12 cellular contexts compared by ENCODE assay signal in genomic region chr12:93425736-93426363, GRCh38. TPM values are rescaled to one million over a fixed set of nuclear protein-coding genes. Genes with fewer than 3 reads are reported as not detected.
A peak's percentile ranks its signal among the peaks of the same experiment; 100 is the strongest.
DNase-seq lines count a peak whose midpoint lies in the region; ATAC-seq, FAIRE-seq and TF ChIP-seq lines count a peak whose summit lies in the region.
"Had no signal": no experiment of that assay in that cellular context is flagged by ENCODE, and none has a peak within 500 bp of the region (broad histone marks: within the 10 kb centered on the region; RNA-seq: fewer than 3 reads in every experiment).

No MANE protein-coding gene starts in this region.

- peaks cover 0 to 2% (median 0%) of the 10 kb centered on the region in 3 donors for H3K27me3 Mint-ChIP-seq in immature natural killer cell (ENCODE audit: low read depth in 3 of 3)

- DNase-seq in HepG2 (ENCODE audit: low spot score), result no peak
- no peak for DNase-seq in right lobe of liver
- no peak for DNase-seq in SK-N-MC (ENCODE audit: low read depth, low spot score)
- DNase-seq in immature natural killer cell, result no peak
- no peak for DNase-seq in suprapubic skin (ENCODE audit: low spot score in 2 of 2)
- DNase-seq in superior temporal gyrus (ENCODE audit: extremely low spot score), result no peak
- DNase-seq in T-helper 9 cell, result no peak
- DNase-seq: amygdala, C1 segment of cervical spinal cord, GF-D8, SIG-M5 had no signal

- H3K27me3 ChIP-seq in HepG2 (ENCODE audit: control insufficient read depth in 1 of 2, insufficient read depth in 2 of 2, low read length in 2 of 2), result no peaks in the 10 kb centered on the region
- no peaks in the 10 kb centered on the region for H3K27me3 ChIP-seq in right lobe of liver
- H3K27me3 ChIP-seq in suprapubic skin, result no peaks in the 10 kb centered on the region

- CTCF ChIA-PET in HepG2 (lab: Yijun Ruan, JAX; ENCODE audit: low intra/inter-chr PET ratio, low total read pairs), result no interaction called here

- intact Hi-C loops in HepG2 (cut with micrococcal nuclease; ENCODE audit: unreplicated experiment), result no loop called here
- intact Hi-C loops in right lobe of liver (cut with DNase I), result no loop called here

- H3K36me3 ChIP-seq in HepG2 (replicated peaks in 1 of 2; ENCODE audit: control insufficient read depth in 1 of 2, insufficient read depth in 2 of 2, low read length in 2 of 2) (no peaks in the 10 kb centered on the region), right lobe of liver (no peaks in the 10 kb centered on the region), SK-N-MC (ENCODE audit: insufficient read depth, low read length) (peaks cover 5% of the 10 kb centered on the region; the same call in 1 of the 2 replicates), suprapubic skin (no peaks in the 10 kb centered on the region)

- BruUV-seq in HepG2 (replicated peaks; lab: Mats Ljungman, UMichigan), result no TSS peak

- H3K27ac Mint-ChIP-seq in immature natural killer cell, result peak overlapping the region in 4 of 6 donors; percentile 6 to 69 (median 52)

- no peak overlapping the region for H2AFZ ChIP-seq in HepG2 (ENCODE audit: low read length)

- no peak for TF ChIP-seq RAD21 in HepG2 (CRISPR knock-in tag; IDR thresholded peaks at IDR 0.05)

- H3K4me3 Mint-ChIP-seq in immature natural killer cell, result peak overlapping the region in 2 of 5 donors; percentile 7 to 24

- H3K4me2 ChIP-seq in HepG2 (ENCODE audit: low read depth, low read length), result no peak overlapping the region

- 93% methylated on average over 8 of the region's 8 CpGs for WGBS in HepG2 (ENCODE audit: low lambda C conversion rate)
- WGBS in right lobe of liver (ENCODE audit: insufficient coverage, low coverage, low lambda C conversion rate, missing lambda C conversion rate), result 58% methylated on average over 8 of the region's 8 CpGs
- 51% methylated on average over 8 of the region's 8 CpGs for WGBS in suprapubic skin

- no peak for TF ChIP-seq CTCF in HepG2 (CRISPR knock-in tag; IDR thresholded peaks at IDR 0.05)
- TF ChIP-seq CTCF in right lobe of liver (IDR thresholded peaks at IDR 0.05), result no peak
- TF ChIP-seq CTCF in suprapubic skin (IDR thresholded peaks at IDR 0.05), result no peak

- in situ Hi-C loops in HepG2 (cut with HindIII; ENCODE audit: extremely low pct_ligation_motif_present, low pct_unique_long_range_greater_than_20kb), result no loop called here

- H3K79me2 ChIP-seq in HepG2 (ENCODE audit: insufficient read depth, low read length), result peaks cover 95% of the 10 kb centered on the region

- H4K20me1 ChIP-seq in HepG2 (ENCODE audit: insufficient read depth, low read length), result peaks cover 86% of the 10 kb centered on the region

- FAIRE-seq in HepG2 (lab: Jason Lieb, UNC), result no peak

- H3K36me3 Mint-ChIP-seq in immature natural killer cell, result no peaks in the 10 kb centered on the region

- H3K9ac ChIP-seq in HepG2 (ENCODE audit: insufficient read depth, low read depth, low read length) (no peak overlapping the region), SK-N-MC (ENCODE audit: insufficient read length) (peak overlapping the region; percentile 9)

- H3K9me3 Mint-ChIP-seq in immature natural killer cell, result no peaks in the 10 kb centered on the region

- ATAC-seq in HepG2, result no peak
- ATAC-seq in right lobe of liver, result no peak
- no peak for ATAC-seq in GM19328 (IDR thresholded peaks at IDR 0.05; ENCODE audit: unreplicated experiment)

- TF ChIP-seq EP300 in HepG2 (IDR thresholded peaks at IDR 0.05; ENCODE audit: low read depth in 2 of 2, low read length in 2 of 2) (no peak), HepG2 (CRISPR knock-in tag; IDR thresholded peaks at IDR 0.05; ENCODE audit: borderline replicate concordance) (no peak), suprapubic skin (IDR thresholded peaks at IDR 0.05) (no peak)

- no peaks in the 10 kb centered on the region for H3K9me3 ChIP-seq in HepG2 (ENCODE audit: low read length)
- no peaks in the 10 kb centered on the region for H3K9me3 ChIP-seq in right lobe of liver
- no peaks in the 10 kb centered on the region for H3K9me3 ChIP-seq in SK-N-MC (ENCODE audit: low read depth, low read length)
- no peaks in the 10 kb centered on the region for H3K9me3 ChIP-seq in suprapubic skin

- H3K4me1 Mint-ChIP-seq in immature natural killer cell, result peaks cover 77 to 93% of the 10 kb centered on the region in 2 donors

- no peak for TF ChIP-seq POLR2A in HepG2 (IDR thresholded peaks at IDR 0.05; ENCODE audit: insufficient read depth in 1 of 2, low read depth in 2 of 2, low read length in 2 of 2)
- no peak for TF ChIP-seq POLR2A in right lobe of liver (IDR thresholded peaks at IDR 0.05)
- TF ChIP-seq POLR2A in suprapubic skin (IDR thresholded peaks at IDR 0.05), result no peak

- POLR2A ChIA-PET in HepG2 (lab: Yijun Ruan, JAX), result no interaction called here

- H3K27ac ChIP-seq in HepG2 (ENCODE audit: extremely low read length, insufficient read depth, low read length) (no peak overlapping the region), right lobe of liver (no peak overlapping the region), SK-N-MC (peak overlapping the region; percentile 83), suprapubic skin (no peak overlapping the region)

- H3K4me3 ChIP-seq in HepG2 (replicated peaks in 1 of 3; ENCODE audit: insufficient read depth in 1 of 3, low read depth in 2 of 3, low read length in 3 of 3) (no peak overlapping the region), right lobe of liver (no peak overlapping the region), SK-N-MC (peak overlapping the region; percentile 43), suprapubic skin (no peak overlapping the region)

- H3K4me1 ChIP-seq in HepG2 (ENCODE audit: insufficient read depth, low read length), result peaks cover 57% of the 10 kb centered on the region
- peaks cover 0 to 3% (median 0%) of the 10 kb centered on the region in 4 donors for H3K4me1 ChIP-seq in right lobe of liver
- H3K4me1 ChIP-seq in suprapubic skin, result peaks cover 50% of the 10 kb centered on the region

RNA-seq across cellular contexts. Expression of gene UBE2N, which starts 15.9 kb away (rescaled TPM):
- total RNA-seq in HepG2 (2016; rRNA removed; fragmentation: Illumina TruSeq; extraction: Trizol) (197 and 317 TPM in 2 replicates), right lobe of liver (10 to 100 TPM; 22.0 to 36.2 (median 28.6) TPM), suprapubic skin (10 to 100 TPM; 23.1 to 71.3 (median 54.3) TPM)
- 43.5 and 43.9 TPM in 2 replicates for total RNA-seq in HepG2 (2016; cell fraction: cytosol; rRNA removed; fragmentation: Illumina TruSeq; extraction: Trizol; ENCODE audit: low read depth)
- 195 and 339 TPM in 2 replicates for total RNA-seq in HepG2 (2016; cell fraction: insoluble cytoplasmic fraction; rRNA removed; fragmentation: Illumina TruSeq; extraction: Trizol)
- 74.6 and 87.2 TPM in 2 replicates for total RNA-seq in HepG2 (2016; cell fraction: membrane; rRNA removed; fragmentation: Illumina TruSeq; extraction: Trizol)
- total RNA-seq in HepG2 (2016; cell fraction: nucleus; rRNA removed; fragmentation: Illumina TruSeq; extraction: Trizol), result 66.6 and 69.2 TPM in 2 replicates
- polyA plus RNA-seq in HepG2 (2011; rRNA removed) (179 and 188 TPM in 2 replicates), immature natural killer cell (100 to 1,000 TPM; 135 to 193 (median 142) TPM)
- polyA plus RNA-seq in HepG2 (2011; cell fraction: cytosol; rRNA removed), result 71.4 and 85.0 TPM in 2 replicates
- polyA plus RNA-seq in HepG2 (2011; cell fraction: nucleus; rRNA removed), result 21.6 and 30.5 TPM in 2 replicates
- 160 and 165 TPM in 2 replicates for polyA plus RNA-seq in HepG2 (2012)
- 41.1 and 43.9 TPM in 2 replicates for polyA plus RNA-seq in HepG2 (2016; cell fraction: cytosol; fragmentation: Illumina TruSeq; extraction: Trizol; ENCODE audit: low read depth)
- polyA plus RNA-seq in HepG2 (2016; cell fraction: insoluble cytoplasmic fraction; fragmentation: Illumina TruSeq; extraction: Trizol; ENCODE audit: low read depth), result 331 and 351 TPM in 2 replicates
- polyA plus RNA-seq in HepG2 (2016; cell fraction: membrane; fragmentation: Illumina TruSeq; extraction: Trizol; ENCODE audit: low read depth), result 56.6 and 65.4 TPM in 2 replicates
- 115 and 117 TPM in 2 replicates for polyA plus RNA-seq in HepG2 (2016; cell fraction: nucleus; fragmentation: Illumina TruSeq; extraction: Trizol; ENCODE audit: insufficient read depth, low read depth)
- 45.7 and 70.5 TPM in 2 replicates for polyA minus RNA-seq in HepG2 (2011; rRNA and poly(A)+ RNA removed; ENCODE audit: low replicate concordance)
- 70.3 and 70.8 TPM in 2 replicates for polyA minus RNA-seq in HepG2 (2011; cell fraction: cytosol; rRNA and poly(A)+ RNA removed)
- polyA minus RNA-seq in HepG2 (2011; cell fraction: nucleus; rRNA and poly(A)+ RNA removed), result 23.6 and 30.6 TPM in 2 replicates

RNA-seq across cellular contexts. Expression of gene MRPL42, which starts 41.5 kb away (rescaled TPM):
- 148 and 224 TPM in 2 replicates for total RNA-seq in HepG2 (2016; rRNA removed; fragmentation: Illumina TruSeq; extraction: Trizol)
- 63.1 and 69.4 TPM in 2 replicates for total RNA-seq in HepG2 (2016; cell fraction: cytosol; rRNA removed; fragmentation: Illumina TruSeq; extraction: Trizol; ENCODE audit: low read depth)
- total RNA-seq in HepG2 (2016; cell fraction: insoluble cytoplasmic fraction; rRNA removed; fragmentation: Illumina TruSeq; extraction: Trizol), result 148 and 233 TPM in 2 replicates
- total RNA-seq in HepG2 (2016; cell fraction: membrane; rRNA removed; fragmentation: Illumina TruSeq; extraction: Trizol), result 119 and 120 TPM in 2 replicates
- total RNA-seq in HepG2 (2016; cell fraction: nucleus; rRNA removed; fragmentation: Illumina TruSeq; extraction: Trizol), result 72.3 and 83.9 TPM in 2 replicates
- polyA plus RNA-seq in HepG2 (2011; rRNA removed), result 75.4 and 93.3 TPM in 2 replicates
- 44.4 and 77.9 TPM in 2 replicates for polyA plus RNA-seq in HepG2 (2011; cell fraction: cytosol; rRNA removed)
- polyA plus RNA-seq in HepG2 (2011; cell fraction: nucleus; rRNA removed), result 21.4 and 32.1 TPM in 2 replicates
- polyA plus RNA-seq in HepG2 (2012), result 77.4 and 156 TPM in 2 replicates
- 62.5 and 71.1 TPM in 2 replicates for polyA plus RNA-seq in HepG2 (2016; cell fraction: cytosol; fragmentation: Illumina TruSeq; extraction: Trizol; ENCODE audit: low read depth)
- 198 and 212 TPM in 2 replicates for polyA plus RNA-seq in HepG2 (2016; cell fraction: insoluble cytoplasmic fraction; fragmentation: Illumina TruSeq; extraction: Trizol; ENCODE audit: low read depth)
- 87.3 and 92.4 TPM in 2 replicates for polyA plus RNA-seq in HepG2 (2016; cell fraction: membrane; fragmentation: Illumina TruSeq; extraction: Trizol; ENCODE audit: low read depth)
- polyA plus RNA-seq in HepG2 (2016; cell fraction: nucleus; fragmentation: Illumina TruSeq; extraction: Trizol; ENCODE audit: insufficient read depth, low read depth), result 78.8 and 79.9 TPM in 2 replicates
- polyA minus RNA-seq in HepG2 (2011; rRNA and poly(A)+ RNA removed; ENCODE audit: low replicate concordance), result 23.0 and 26.1 TPM in 2 replicates
- 48.1 and 52.1 TPM in 2 replicates for polyA minus RNA-seq in HepG2 (2011; cell fraction: cytosol; rRNA and poly(A)+ RNA removed)
- polyA minus RNA-seq in HepG2 (2011; cell fraction: nucleus; rRNA and poly(A)+ RNA removed), result 61.4 and 110 TPM in 2 replicates
- 10 to 100 TPM; 25.8 to 44.5 (median 32.1) TPM for total RNA-seq in right lobe of liver
- 10 to 100 TPM; 64.2 to 92.9 (median 67.6) TPM for polyA plus RNA-seq in immature natural killer cell
- 10 to 100 TPM; 49.1 to 52.1 (median 50.8) TPM for total RNA-seq in suprapubic skin

RNA-seq across cellular contexts. Expression of gene NUDT4, which starts 48.1 kb away (rescaled TPM):
- 70.1 and 94.9 TPM in 2 replicates for total RNA-seq in HepG2 (2016; rRNA removed; fragmentation: Illumina TruSeq; extraction: Trizol)
- total RNA-seq in HepG2 (2016; cell fraction: cytosol; rRNA removed; fragmentation: Illumina TruSeq; extraction: Trizol; ENCODE audit: low read depth), result 9.2 and 11.1 TPM in 2 replicates
- total RNA-seq in HepG2 (2016; cell fraction: insoluble cytoplasmic fraction; rRNA removed; fragmentation: Illumina TruSeq; extraction: Trizol), result 73.4 and 86.7 TPM in 2 replicates
- 63.9 and 68.4 TPM in 2 replicates for total RNA-seq in HepG2 (2016; cell fraction: membrane; rRNA removed; fragmentation: Illumina TruSeq; extraction: Trizol)
- 56.8 and 60.7 TPM in 2 replicates for total RNA-seq in HepG2 (2016; cell fraction: nucleus; rRNA removed; fragmentation: Illumina TruSeq; extraction: Trizol)
- polyA plus RNA-seq in HepG2 (2011; rRNA removed), result 25.8 and 37.3 TPM in 2 replicates
- 17.4 and 24.1 TPM in 2 replicates for polyA plus RNA-seq in HepG2 (2011; cell fraction: cytosol; rRNA removed)
- polyA plus RNA-seq in HepG2 (2011; cell fraction: nucleus; rRNA removed), result 7.0 and 9.4 TPM in 2 replicates
- polyA plus RNA-seq in HepG2 (2012), result 38.9 and 48.2 TPM in 2 replicates
- 8.6 and 16.4 TPM in 2 replicates for polyA plus RNA-seq in HepG2 (2016; cell fraction: cytosol; fragmentation: Illumina TruSeq; extraction: Trizol; ENCODE audit: low read depth)
- polyA plus RNA-seq in HepG2 (2016; cell fraction: insoluble cytoplasmic fraction; fragmentation: Illumina TruSeq; extraction: Trizol; ENCODE audit: low read depth), result 138 and 142 TPM in 2 replicates
- polyA plus RNA-seq in HepG2 (2016; cell fraction: membrane; fragmentation: Illumina TruSeq; extraction: Trizol; ENCODE audit: low read depth), result 51.0 and 63.1 TPM in 2 replicates
- polyA plus RNA-seq in HepG2 (2016; cell fraction: nucleus; fragmentation: Illumina TruSeq; extraction: Trizol; ENCODE audit: insufficient read depth, low read depth), result 102 and 103 TPM in 2 replicates
- polyA minus RNA-seq in HepG2 (2011; rRNA and poly(A)+ RNA removed; ENCODE audit: low replicate concordance), result 7.4 and 17.4 TPM in 2 replicates
- 36.7 and 37.5 TPM in 2 replicates for polyA minus RNA-seq in HepG2 (2011; cell fraction: cytosol; rRNA and poly(A)+ RNA removed)
- polyA minus RNA-seq in HepG2 (2011; cell fraction: nucleus; rRNA and poly(A)+ RNA removed), result 27.8 and 32.6 TPM in 2 replicates
- 10 to 100 TPM; 13.1 to 23.1 (median 20.3) TPM for total RNA-seq in right lobe of liver
- 10 to 100 TPM; 29.7 to 34.1 (median 30.6) TPM for polyA plus RNA-seq in immature natural killer cell
- 10 to 100 TPM; 27.1 to 46.7 (median 34.5) TPM for total RNA-seq in suprapubic skin
